In genomic region chr16:19252904-19253303, GRCh38 we compare ENCODE assay signal across 22 cellular contexts. TPM values are rescaled to one million over a fixed set of nuclear protein-coding genes. Genes with fewer than 3 reads are reported as not detected.
DNase-seq lines count a peak whose midpoint lies in the region; ATAC-seq, FAIRE-seq and TF ChIP-seq lines count a peak whose summit lies in the region.
"Had no signal": no experiment of that assay in that cellular context is flagged by ENCODE, and none has a peak within 500 bp of the region (broad histone marks: within the 10 kb centered on the region; RNA-seq: fewer than 3 reads in every experiment).

No MANE protein-coding gene starts in this region.

- no peak overlapping the region for H3K9ac ChIP-seq in GM12878 (ENCODE audit: control insufficient read depth, insufficient read depth, low read length)
- no peak overlapping the region for H3K9ac ChIP-seq in neural progenitor cell
- H3K9ac ChIP-seq: BLaER1, GM23248 had no signal

- H3K27me3 ChIP-seq in GM12878 (replicated peaks in 1 of 2; ENCODE audit: control insufficient read depth in 2 of 2, insufficient read depth in 2 of 2, low read length in 1 of 2), result no peaks in the 10 kb centered on the region; a peak in 1 of 4 replicates
- no peaks in the 10 kb centered on the region for H3K27me3 ChIP-seq in neural progenitor cell
- H3K27me3 ChIP-seq: BLaER1 had no signal

- in situ Hi-C loops in GM12878 (cut with MboI), result no loop called here

- FAIRE-seq in GM12891 (lab: Jason Lieb, UNC) (no peak), GM12878 (lab: Jason Lieb, UNC) (no peak)
- FAIRE-seq: GM19239, HTR-8/SVneo had no signal

- no peak overlapping the region for H3K4me3 ChIP-seq in NB4 (ENCODE audit: low read depth, low read length)
- no peak overlapping the region for H3K4me3 ChIP-seq in GM12878
- no peak overlapping the region for H3K4me3 ChIP-seq in neural progenitor cell
- H3K4me3 ChIP-seq: BLaER1, GM23248 had no signal

- H3K4me1 ChIP-seq in GM12878 (ENCODE audit: control insufficient read depth, insufficient read depth, low read length) (no peaks in the 10 kb centered on the region), neural progenitor cell (peaks cover 18% of the 10 kb centered on the region)
- H3K4me1 ChIP-seq: BLaER1 had no signal

- peaks cover 8% of the 10 kb centered on the region for H3K36me3 Mint-ChIP-seq in neural progenitor cell
- H3K36me3 Mint-ChIP-seq: CD14-positive monocyte; CD4-positive, alpha-beta memory T cell had no signal

- POLR2A ChIA-PET in GM12878 (lab: Charles Lee), result no interaction called here

- H2AFZ ChIP-seq in GM12878 (ENCODE audit: control insufficient read depth, low read depth, low read length) (no peak overlapping the region), neural progenitor cell (replicated peaks) (peak overlapping the region; percentile 12)
- H2AFZ ChIP-seq: GM23248 had no signal

- H3K79me2 ChIP-seq in GM12878 (ENCODE audit: control insufficient read depth, insufficient read depth, low read length) (no peaks in the 10 kb centered on the region), neural progenitor cell (ENCODE audit: low read depth) (no peaks in the 10 kb centered on the region)

- H3K27ac Mint-ChIP-seq in neural progenitor cell, result no peak overlapping the region
- H3K27ac Mint-ChIP-seq: CD14-positive monocyte; CD4-positive, alpha-beta memory T cell; H9; IgD-negative memory B cell had no signal

- intact Hi-C loops in GM12878 (cut with micrococcal nuclease; ENCODE audit: unreplicated experiment), result no loop called here

- no peak for TF ChIP-seq POLR2A in GM12891 (IDR thresholded peaks at IDR 0.05; ENCODE audit: low read depth, low read length)
- TF ChIP-seq POLR2A in NB4 (IDR thresholded peaks at IDR 0.05; ENCODE audit: extremely low read depth, insufficient read length), result no peak
- TF ChIP-seq POLR2A in GM12878 (IDR thresholded peaks at IDR 0.05; ENCODE audit: low read depth, low read length), result no peak

- TF ChIP-seq CTCF in NB4 (IDR thresholded peaks at IDR 0.05; ENCODE audit: low read depth, low read length), result no peak
- no peak for TF ChIP-seq CTCF in GM12878 (IDR thresholded peaks at IDR 0.05 in 2 of 3, conservative IDR thresholded peaks at IDR 0.05 in 1 of 3; ENCODE audit: control insufficient read depth in 2 of 3, extremely low read depth in 1 of 3, insufficient read depth in 1 of 3, low read depth in 3 of 3, low read length in 3 of 3)
- no peak for TF ChIP-seq CTCF in neural progenitor cell (IDR thresholded peaks at IDR 0.05)

- H3K36me3 ChIP-seq in GM12878 (ENCODE audit: control insufficient read depth in 2 of 2, insufficient read depth in 2 of 2, low read length in 1 of 2) (no peaks in the 10 kb centered on the region), neural progenitor cell (no peaks in the 10 kb centered on the region)
- H3K36me3 ChIP-seq: BLaER1 had no signal

- SMC1A ChIA-PET in GM12878 (lab: Charles Lee; ENCODE audit: uncharacterized antibody, unreplicated experiment), result interaction anchor here (0.8 to 1.7 kb wide), 3 partner anchors 9 to 18 kb away, joined by 3 to 4 read pairs (median 3); no protein-coding TSS in a partner anchor

- H3K27ac ChIP-seq in GM12878 (ENCODE audit: control insufficient read depth, insufficient read depth) (no peak overlapping the region), neural progenitor cell (no peak overlapping the region)
- H3K27ac ChIP-seq: BLaER1, GM23248 had no signal

- H3K9me3 ChIP-seq in GM12878 (replicated peaks; ENCODE audit: control insufficient read depth, insufficient read depth, low read length), result no peaks in the 10 kb centered on the region; the same call in 2 of the 3 replicates
- no peaks in the 10 kb centered on the region for H3K9me3 ChIP-seq in neural progenitor cell (ENCODE audit: low read depth)
- H3K9me3 ChIP-seq: BLaER1 had no signal

- CTCF ChIA-PET in GM12878 (lab: Yijun Ruan, JAX), result interaction anchor here (0.6 to 1.9 kb wide), 3 partner anchors 29 to 242 kb away, joined by 3 to 5 read pairs (median 3); no protein-coding TSS in a partner anchor

- no TSS peak for BruUV-seq in GM12878 (replicated peaks; lab: Mats Ljungman, UMichigan)

- WGBS in GM12878 (ENCODE audit: insufficient coverage, insufficient replicate concordance, low lambda C conversion rate, missing lambda C conversion rate), result 41% methylated on average over 2 of the region's 2 CpGs

- no peak for TF ChIP-seq RAD21 in GM12878 (IDR thresholded peaks at IDR 0.05; ENCODE audit: insufficient read depth, low read depth, low read length)

- H3K9me3 Mint-ChIP-seq in neural progenitor cell, result peaks cover 3% of the 10 kb centered on the region

- H3K4me2 ChIP-seq in GM12878 (ENCODE audit: control insufficient read depth, insufficient read depth), result no peak overlapping the region
- peak overlapping the region; percentile 7 for H3K4me2 ChIP-seq in neural progenitor cell
- H3K4me2 ChIP-seq: BLaER1 had no signal

- H3K27me3 Mint-ChIP-seq in neural progenitor cell (ENCODE audit: insufficient read depth, low read depth), result no peaks in the 10 kb centered on the region
- H3K27me3 Mint-ChIP-seq: IgD-negative memory B cell had no signal

- RAD21 ChIA-PET in GM12878 (lab: Charles Lee; ENCODE audit: unreplicated experiment), result no interaction called here

- no peak for TF ChIP-seq EP300 in GM12878 (IDR thresholded peaks at IDR 0.05; ENCODE audit: borderline replicate concordance in 1 of 2, control insufficient read depth in 1 of 2, low read depth in 2 of 2, low read length in 2 of 2)

- no peaks in the 10 kb centered on the region for H4K20me1 ChIP-seq in GM12878 (ENCODE audit: control insufficient read depth, insufficient read depth)
- no peaks in the 10 kb centered on the region for H4K20me1 ChIP-seq in neural progenitor cell (ENCODE audit: low read depth)
- H4K20me1 ChIP-seq: BLaER1 had no signal

- no peak for DNase-seq in GM12891 (ENCODE audit: insufficient read length, low spot score)
- DNase-seq in NB4 (ENCODE audit: low read depth), result peak; percentile 2
- DNase-seq in GM12878 (ENCODE audit: low read depth, low spot score), result no peak
- no peak for DNase-seq in neural progenitor cell (ENCODE audit: low spot score)
- no peak for DNase-seq in NOMO-1 (lab: John Stamatoyannopoulos, UW; ENCODE audit: unreplicated experiment in 2 of 2)
- no peak for DNase-seq in NK-92 (lab: John Stamatoyannopoulos, UW; ENCODE audit: unreplicated experiment)
- DNase-seq: 8988T; CD4-positive, alpha-beta memory T cell; DMS153; DMS79; GDM1; GM23248; H9 had no signal

- no peaks in the 10 kb centered on the region for H3F3A ChIP-seq in neural progenitor cell (ENCODE audit: low read depth)

- H3K4me1 Mint-ChIP-seq in neural progenitor cell, result peaks cover 3% of the 10 kb centered on the region
- H3K4me1 Mint-ChIP-seq: CD14-positive monocyte; CD4-positive, alpha-beta memory T cell had no signal

- no peak for ATAC-seq in GM12878
- no peak for ATAC-seq in GM21717 (IDR thresholded peaks at IDR 0.05; ENCODE audit: unreplicated experiment)

- H3K4me3 Mint-ChIP-seq in neural progenitor cell, result no peak overlapping the region
- H3K4me3 Mint-ChIP-seq: CD14-positive monocyte, H9, IgD-negative memory B cell had no signal

TF ChIP-seq in GM12891, 5 proteins besides CTCF, POLR2A, EP300 and RAD21:
- TF ChIP-seq POU2F2 (IDR thresholded peaks at IDR 0.05; ENCODE audit: low read depth, low read length) (no peak), SPI1 (IDR thresholded peaks at IDR 0.05; ENCODE audit: low read depth, low read length) (peak; percentile 48)

TF ChIP-seq in GM12878, 131 proteins besides CTCF, POLR2A, EP300 and RAD21 (continues in another document):
- no peak for TF ChIP-seq MYC (IDR thresholded peaks at IDR 0.05; ENCODE audit: insufficient read depth, insufficient read length, insufficient replicate concordance, low read length, severe bottlenecking)

RNA-seq across cellular contexts. Expression of gene CLEC19A, which starts 32.6 kb away (rescaled TPM):
- polyA plus RNA-seq in GM12891 (2012; ENCODE audit: low read depth, missing spikeins), result 0.12 TPM
- 0.20 TPM in 1 of 2 replicates, not detected in the other for total RNA-seq in GM12878 (2013; cell fraction: nucleolus; rRNA removed)
- total RNA-seq in GM12878 (2014; rRNA removed) (not detected in 2 replicates), GM12878 (2014; rRNA removed; fragmentation: Illumina TruSeq; extraction: Trizol) (not detected in 2 replicates), GM12878 (2021) (not detected in 2 replicates), neural progenitor cell (ENCODE audit: low replicate concordance) (1.9 and 8.2 TPM in 2 replicates)
- polyA plus RNA-seq in GM12878 (2011; ENCODE audit: low read depth), result not detected
- polyA plus RNA-seq in GM12878 (2011; rRNA removed) (not detected in 2 replicates), GM12878 (2014; fragmentation: Illumina TruSeq; extraction: Trizol) (0.03 TPM in 1 of 2 replicates, not detected in the other), GM12878 (2014; fragmentation: Nextera tagmentation; extraction: Ambion mirVana) (not detected), GM12878 (2014; rRNA removed) (0.03 TPM in 1 of 2 replicates, not detected in the other), GM12878 (2016; fragmentation: Nextera tagmentation; extraction: Ambion mirVana) (not detected)
- polyA plus RNA-seq in GM12878 (2011; cell fraction: cytosol; rRNA removed), result 0.10 TPM in 1 of 2 replicates, not detected in the other
- not detected in 2 replicates for polyA plus RNA-seq in GM12878 (2011; cell fraction: nucleus; rRNA removed)
- polyA plus RNA-seq in GM12878 (2012), result not detected in 2 replicates
- polyA minus RNA-seq in GM12878 (2011; rRNA and poly(A)+ RNA removed), result not detected in 2 replicates
- polyA minus RNA-seq in GM12878 (2011; cell fraction: cytosol; rRNA and poly(A)+ RNA removed), result not detected in 2 replicates
- not detected in 2 replicates for polyA minus RNA-seq in GM12878 (2011; cell fraction: nucleus; rRNA and poly(A)+ RNA removed)
- total RNA-seq: A673; CD4-positive, alpha-beta memory T cell; Daoy; GM23248; H9 had no signal
- polyA plus RNA-seq: AG04450; CD14-positive monocyte; CD4-positive, alpha-beta memory T cell; GM23248; IgD-negative memory B cell had no signal
